ENCODE assay signal across 9 cellular contexts in the genomic region with DNA sequence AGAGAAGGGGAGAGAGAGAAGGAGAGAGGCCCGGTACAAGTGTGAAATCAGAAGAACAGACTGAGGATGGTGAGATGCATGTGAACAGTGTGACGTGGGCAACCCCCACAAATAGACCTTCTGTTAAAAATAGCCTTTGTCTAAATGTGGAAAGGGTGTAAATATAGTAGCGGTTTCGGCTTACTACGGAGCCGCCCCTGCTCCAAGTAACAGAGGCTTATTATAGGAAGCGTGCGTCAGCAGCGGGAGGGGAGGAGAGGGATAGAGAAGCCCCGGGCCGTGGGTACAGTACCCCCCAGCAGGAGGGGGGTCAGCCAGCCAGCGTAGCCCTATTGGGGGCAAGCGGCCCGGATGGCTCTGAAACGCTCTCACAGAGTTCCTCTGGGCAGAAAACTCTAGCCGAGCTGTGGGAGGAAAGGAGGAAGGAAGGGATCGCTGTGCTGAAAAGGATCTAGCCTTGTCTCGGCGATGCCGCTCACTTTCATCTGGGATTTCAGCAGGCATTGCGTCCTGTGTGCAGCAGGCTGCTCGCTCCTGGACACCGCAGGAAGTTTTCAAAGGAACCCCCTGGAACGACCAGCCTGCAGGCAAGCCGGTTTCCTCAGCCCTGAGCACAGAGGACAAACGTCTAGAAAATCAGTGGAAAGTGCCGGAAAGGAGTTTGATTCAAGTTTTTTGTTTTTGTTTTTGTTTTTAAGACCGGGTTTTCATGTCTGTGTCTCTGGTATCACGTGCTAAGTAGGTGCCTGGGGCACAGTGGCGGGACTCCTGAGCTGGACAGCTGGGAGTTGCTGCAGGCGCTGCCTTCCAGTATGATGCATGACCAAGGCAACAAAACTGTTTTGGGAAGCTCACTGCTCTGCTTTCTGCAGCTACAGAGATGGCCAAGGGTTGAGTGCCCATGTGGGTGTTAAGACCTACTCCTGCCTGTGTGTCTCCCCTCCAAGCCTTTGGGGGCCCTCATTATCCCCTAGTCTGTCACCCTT.
DNase-seq lines count a peak whose midpoint lies in the region; ATAC-seq, FAIRE-seq and TF ChIP-seq lines count a peak whose summit lies in the region.
"Had no signal": no experiment of that assay in that cellular context is flagged by ENCODE, and none has a peak within 500 bp of the region (broad histone marks: within the 10 kb centered on the region; RNA-seq: fewer than 3 reads in every experiment).

No MANE protein-coding gene starts in this region.

- no peaks in the 10 kb centered on the region for H3K36me3 ChIP-seq in MM.1S (replicated peaks; ENCODE audit: insufficient read depth, low read length)
- H3K36me3 ChIP-seq in kidney (ENCODE audit: control insufficient read depth in 1 of 2, insufficient read depth in 2 of 2, low read length in 2 of 2) = no peaks in the 10 kb centered on the region

- H3K27ac ChIP-seq in MM.1S (ENCODE audit: low read length) (no peak overlapping the region), kidney (ENCODE audit: low read depth in 2 of 2, low read length in 2 of 2) (no peak overlapping the region)

- H3F3A ChIP-seq in MM.1S (ENCODE audit: insufficient read depth, low read length) = no peaks in the 10 kb centered on the region

- H3K9ac ChIP-seq in MM.1S (ENCODE audit: low read length) = no peak overlapping the region
- H3K9ac ChIP-seq in kidney (ENCODE audit: low read length in 2 of 2) = peak overlapping the region in 1 of 2 donors; percentile 64

- peak overlapping the region; percentile 75 for H3K27ac Mint-ChIP-seq in stimulated activated memory B cell treated with anti-CD40 and anti-IgM and Interleukin-4, amounts not matched to agents 10 μg/mL and 1 μg/mL and 100 μg/mL, for 72 hours

- H3K27me3 Mint-ChIP-seq in stimulated activated memory B cell treated with anti-CD40 and anti-IgM and Interleukin-4, amounts not matched to agents 10 μg/mL and 1 μg/mL and 100 μg/mL, for 72 hours = peaks cover 16% of the 10 kb centered on the region

- DNase-seq in AG08396 (ENCODE audit: low spot score) (peak; percentile 60), GM19239 (ENCODE audit: insufficient read length, low spot score) (peak; percentile 26), MM.1S (peak; percentile 26), cardiac fibroblast (ENCODE audit: low read depth in 2 of 2) (peak; percentile 46 to 62), kidney (peak; percentile 77), 8988T (no peak)

- peak; percentile 81 for ATAC-seq in stimulated activated memory B cell treated with anti-CD40 and anti-IgM and Interleukin-4, amounts not matched to agents 10 μg/mL and 1 μg/mL and 100 μg/mL, for 72 hours
- no peak for ATAC-seq in HG03457 (IDR thresholded peaks at IDR 0.05; ENCODE audit: unreplicated experiment)

- no peaks in the 10 kb centered on the region for H4K20me1 ChIP-seq in MM.1S (ENCODE audit: insufficient read depth, low read length)

- H3K4me1 ChIP-seq in MM.1S (ENCODE audit: low read length) = peaks cover 9% of the 10 kb centered on the region; the same call in 1 of the 2 replicates
- peaks cover 4 to 5% of the 10 kb centered on the region in 2 donors for H3K4me1 ChIP-seq in kidney (ENCODE audit: control insufficient read depth in 1 of 2, insufficient read depth in 1 of 2, low read depth in 1 of 2, low read length in 2 of 2)

- H3K9me3 Mint-ChIP-seq in stimulated activated memory B cell treated with anti-CD40 and anti-IgM and Interleukin-4, amounts not matched to agents 10 μg/mL and 1 μg/mL and 100 μg/mL, for 72 hours = no peaks in the 10 kb centered on the region
- H3K9me3 Mint-ChIP-seq: central memory CD8-positive, alpha-beta T cell had no signal

- H3K27me3 ChIP-seq in MM.1S (replicated peaks; ENCODE audit: insufficient read depth, low read length) = no peaks in the 10 kb centered on the region

- H3K4me2 ChIP-seq in MM.1S (ENCODE audit: low read depth, low read length) = peak overlapping the region; percentile 55

- H3K79me2 ChIP-seq in MM.1S (ENCODE audit: low read length) = no peaks in the 10 kb centered on the region

- FAIRE-seq in GM19239 (lab: Jason Lieb, UNC) = peak; percentile 55
- FAIRE-seq in kidney (lab: Jason Lieb, UNC) = no peak

- no peaks in the 10 kb centered on the region for H3K36me3 Mint-ChIP-seq in stimulated activated memory B cell treated with anti-CD40 and anti-IgM and Interleukin-4, amounts not matched to agents 10 μg/mL and 1 μg/mL and 100 μg/mL, for 72 hours

- H2AFZ ChIP-seq in MM.1S (ENCODE audit: low read length) = peak overlapping the region; percentile 12; the same call in 1 of the 2 replicates

- H3K4me3 Mint-ChIP-seq in stimulated activated memory B cell treated with anti-CD40 and anti-IgM and Interleukin-4, amounts not matched to agents 10 μg/mL and 1 μg/mL and 100 μg/mL, for 72 hours = peak overlapping the region; percentile 57
- H3K4me3 Mint-ChIP-seq: central memory CD8-positive, alpha-beta T cell had no signal

- peaks cover 37% of the 10 kb centered on the region for H3K4me1 Mint-ChIP-seq in stimulated activated memory B cell treated with anti-CD40 and anti-IgM and Interleukin-4, amounts not matched to agents 10 μg/mL and 1 μg/mL and 100 μg/mL, for 72 hours

- no peaks in the 10 kb centered on the region for H3K9me2 ChIP-seq in MM.1S (replicated peaks; ENCODE audit: insufficient read depth, low read length)

- intact Hi-C loops in kidney (cut with DNase I) = no loop called here

- no peak for TF ChIP-seq CTCF in MM.1S (IDR thresholded peaks at IDR 0.05; ENCODE audit: low read length)
- TF ChIP-seq CTCF in cardiac fibroblast (IDR thresholded peaks at IDR 0.05; ENCODE audit: low read depth, low read length) = no peak
- TF ChIP-seq CTCF in kidney (IDR thresholded peaks at IDR 0.05; ENCODE audit: borderline replicate concordance, extremely low read depth, insufficient read depth) = no peak

- H3K4me3 ChIP-seq in MM.1S (ENCODE audit: low read length) (no peak overlapping the region), cardiac fibroblast (replicated peaks in 1 of 2; ENCODE audit: low read depth in 2 of 2, low read length in 2 of 2) (peak overlapping the region; percentile 24 to 48), kidney (ENCODE audit: low read length in 2 of 2) (peak overlapping the region; percentile 39 to 64)

- H3K9me3 ChIP-seq in MM.1S (replicated peaks; ENCODE audit: insufficient read depth, low read length) = no peaks in the 10 kb centered on the region
- no peaks in the 10 kb centered on the region for H3K9me3 ChIP-seq in kidney (ENCODE audit: control insufficient read depth in 1 of 2, low read length in 2 of 2)
